Comparison of ENCODE assay signal across 1 cellular context in the genomic region with DNA sequence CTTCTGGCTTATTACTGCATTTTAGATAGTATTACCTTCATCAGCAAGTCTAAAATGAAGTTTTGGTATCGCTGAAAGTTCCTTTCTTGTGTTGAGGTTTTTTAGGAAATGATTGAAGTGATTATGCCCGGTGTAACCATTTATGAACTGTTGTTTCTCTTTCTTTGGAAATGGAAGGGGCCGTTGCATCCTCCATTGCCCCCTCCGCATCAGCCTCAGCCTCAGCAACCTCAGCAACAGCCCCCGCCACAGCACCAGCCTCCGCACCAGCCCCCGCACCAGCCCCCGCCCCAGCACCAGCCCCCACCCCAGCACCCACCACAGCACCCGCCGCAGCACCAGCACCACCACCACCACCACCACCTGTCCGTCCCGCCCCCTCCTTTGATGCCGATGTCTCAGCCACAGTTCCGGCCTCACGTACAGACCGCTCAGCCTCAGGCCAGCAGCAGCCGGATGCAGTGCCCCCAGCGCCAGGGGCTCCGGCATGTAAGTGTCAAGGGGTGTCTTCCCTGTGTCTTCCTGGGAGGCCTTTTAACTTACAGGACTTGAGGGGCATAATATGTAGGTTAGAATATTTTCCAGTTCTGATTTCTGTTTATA.
TF ChIP-seq lines count a peak whose summit lies in the region.

No MANE protein-coding gene starts in this region.

TF ChIP-seq in SK-N-SH treated with all-trans-retinoic acid at 6 μM for 48 hours, 23 proteins besides CTCF, POLR2A, EP300 and RAD21 (continued from another document):
- TF ChIP-seq, protein P1, sequence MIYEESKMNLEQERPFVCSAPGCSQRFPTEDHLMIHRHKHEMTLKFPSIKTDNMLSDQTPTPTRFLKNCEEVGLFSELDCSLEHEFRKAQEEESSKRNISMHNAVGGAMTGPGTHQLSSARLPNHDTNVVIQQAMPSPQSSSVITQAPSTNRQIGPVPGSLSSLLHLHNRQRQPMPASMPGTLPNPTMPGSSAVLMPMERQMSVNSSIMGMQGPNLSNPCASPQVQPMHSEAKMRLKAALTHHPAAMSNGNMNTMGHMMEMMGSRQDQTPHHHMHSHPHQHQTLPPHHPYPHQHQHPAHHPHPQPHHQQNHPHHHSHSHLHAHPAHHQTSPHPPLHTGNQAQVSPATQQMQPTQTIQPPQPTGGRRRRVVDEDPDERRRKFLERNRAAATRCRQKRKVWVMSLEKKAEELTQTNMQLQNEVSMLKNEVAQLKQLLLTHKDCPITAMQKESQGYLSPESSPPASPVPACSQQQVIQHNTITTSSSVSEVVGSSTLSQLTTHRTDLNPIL (CRISPR knock-in tag; IDR thresholded peaks at IDR 0.05; ENCODE audit: low read depth): no peak
TF ChIP-seq in SK-N-SH treated with all-trans-retinoic acid at 6 μM for 48 hours: peak in this region for 0.
